21 cellular contexts compared by ENCODE assay signal in genomic region chr9:24011206-24011605, GRCh38.
"Had no signal": no experiment of that assay in that cellular context is flagged by ENCODE, and none has a peak within 500 bp of the region (broad histone marks: within the 10 kb centered on the region; RNA-seq: fewer than 3 reads in every experiment).

No MANE protein-coding gene starts in this region.

- H3K4me1 ChIP-seq: left lung, prostate gland, right atrium auricular region, tibial artery had no signal

- H3K27ac Mint-ChIP-seq: activated CD4-positive, alpha-beta T cell treated with anti-CD3 and anti-CD28 coated beads, Interleukin-2, amount 10 ng/mL, durations not matched to agents 24 days and 14 days; activated CD8-positive, alpha-beta T cell treated with anti-CD3 and anti-CD28 coated beads for 36 hours; activated naive CD4-positive, alpha-beta T cell treated with anti-CD3 and anti-CD28 coated beads for 36 hours had no signal

- H3K4me3 Mint-ChIP-seq: activated CD4-positive, alpha-beta T cell treated with anti-CD3 and anti-CD28 coated beads, Interleukin-2, amount 10 ng/mL, durations not matched to agents 24 days and 14 days; activated CD8-positive, alpha-beta T cell treated with anti-CD3 and anti-CD28 coated beads for 36 hours; activated naive CD4-positive, alpha-beta T cell treated with anti-CD3 and anti-CD28 coated beads for 36 hours; activated T-cell treated with anti-CD3 and anti-CD28 coated beads, Interleukin-2, amount 50 U/mL, for 4 hours; nephron had no signal

- H3K36me3 ChIP-seq: brain microvascular endothelial cell, left lung, prostate gland, right atrium auricular region, tibial artery had no signal

- H3K4me1 Mint-ChIP-seq: activated CD4-positive, alpha-beta T cell treated with anti-CD3 and anti-CD28 coated beads, Interleukin-2, amount 10 ng/mL, durations not matched to agents 24 days and 14 days; nephron had no signal

- H3K9me3 Mint-ChIP-seq: activated CD4-positive, alpha-beta T cell treated with anti-CD3 and anti-CD28 coated beads, Interleukin-2, amount 10 ng/mL, durations not matched to agents 24 days and 14 days; nephron had no signal

- H3K27me3 ChIP-seq: brain microvascular endothelial cell, left lung, right atrium auricular region, tibial artery had no signal

- H3K27me3 Mint-ChIP-seq: activated CD4-positive, alpha-beta T cell treated with anti-CD3 and anti-CD28 coated beads, Interleukin-2, amount 10 ng/mL, durations not matched to agents 24 days and 14 days; activated CD8-positive, alpha-beta T cell treated with anti-CD3 and anti-CD28 coated beads for 36 hours had no signal

- ATAC-seq: activated CD8-positive, alpha-beta T cell treated with anti-CD3 and anti-CD28 coated beads for 36 hours; activated T-cell treated with anti-CD3 and anti-CD28 coated beads, Interleukin-2, amount 50 U/mL, for 4 hours; left lung; stimulated activated naive CD8-positive, alpha-beta T cell treated with anti-CD3 and anti-CD28 coated beads, Interleukin-15, Interleukin-2, amounts not matched to agents 100 U/mL and 50 U/mL, for 24 hours had no signal

- FAIRE-seq: colon, endometrium, kidney had no signal

- H3K27ac ChIP-seq: brain microvascular endothelial cell, left lung, prostate gland, right atrium auricular region, tibial artery had no signal

- H3K4me3 ChIP-seq: left lung, prostate gland, right atrium auricular region, tibial artery had no signal

- DNase-seq: activated CD4-positive, alpha-beta T cell treated with anti-CD3 and anti-CD28 coated beads, Interleukin-2, amount 10 ng/mL, durations not matched to agents 24 days and 14 days; activated CD8-positive, alpha-beta T cell treated with anti-CD3 and anti-CD28 coated beads for 36 hours; activated naive CD4-positive, alpha-beta T cell treated with anti-CD3 and anti-CD28 coated beads for 36 hours; activated T-cell treated with anti-CD3 and anti-CD28 coated beads, Interleukin-2, amount 50 U/mL, for 4 hours; brain microvascular endothelial cell; central memory CD4-positive, alpha-beta T cell; erythroblast; foreskin melanocyte; hypothalamus; kidney; left lung; midbrain; stimulated activated CD4-positive, alpha-beta T cell treated with anti-CD3 and anti-CD28 coated beads, Interleukin-2, amount 100 ng/mL, for 24 hours; stimulated activated naive CD8-positive, alpha-beta T cell treated with anti-CD3 and anti-CD28 coated beads, Interleukin-15, Interleukin-2, amounts not matched to agents 100 U/mL and 50 U/mL, for 24 hours; substantia nigra; tibial artery had no signal

- H3K9me3 ChIP-seq: prostate gland, right atrium auricular region, tibial artery had no signal
